ENCODE assay signal across 8 cellular contexts in genomic region chr18:56702946-56703345, GRCh38. TPM values are rescaled to one million over a fixed set of nuclear protein-coding genes. Genes with fewer than 3 reads are reported as not detected.
DNase-seq lines count a peak whose midpoint lies in the region; TF ChIP-seq lines count a peak whose summit lies in the region.

No MANE protein-coding gene starts in this region.

- no peaks in the 10 kb centered on the region for H3F3A ChIP-seq in SK-N-SH (replicated peaks; ENCODE audit: insufficient read depth)

- POLR2A ChIA-PET in SK-N-SH (lab: Yijun Ruan, JAX), result no interaction called here

- DNase-seq in stimulated activated CD4-positive, alpha-beta T cell treated with anti-CD3 and anti-CD28 coated beads, Interleukin-4, amount 100 ng/mL, for 24 hours, result peak; percentile 44
- DNase-seq in stimulated activated CD4-positive, alpha-beta T cell treated with anti-CD3 and anti-CD28 coated beads, Interleukin-1b, Interleukin-23, amount 100 ng/mL, for 48 hours, result no peak
- DNase-seq in LoVo (ENCODE audit: low spot score), result peak; percentile 37
- peak; percentile 54 for DNase-seq in SK-N-SH
- peak; percentile 42 for DNase-seq in fibroblast of villous mesenchyme (ENCODE audit: low read depth)
- peak; percentile 83 for DNase-seq in superior temporal gyrus (ENCODE audit: extremely low spot score)
- DNase-seq in NCI-H187 (lab: John Stamatoyannopoulos, UW), result no peak
- no peak for DNase-seq in cerebellar nuclear complex (lab: John Stamatoyannopoulos, UW)

- H3K4me2 ChIP-seq in SK-N-SH, result no peak overlapping the region

- WGBS in SK-N-SH (ENCODE audit: low lambda C conversion rate), result 59% methylated on average over 5 of the region's 5 CpGs

- H3K9ac ChIP-seq in SK-N-SH, result no peak overlapping the region

- no peaks in the 10 kb centered on the region for H3K4me1 ChIP-seq in SK-N-SH (ENCODE audit: control insufficient read depth in 1 of 2, insufficient read depth in 2 of 2, low read depth in 1 of 2, low read length in 1 of 2)

- no peak overlapping the region for H3K27ac ChIP-seq in SK-N-SH (ENCODE audit: low read depth in 2 of 2, low read length in 1 of 2)

- H3K27me3 ChIP-seq in SK-N-SH (ENCODE audit: insufficient read depth), result no peaks in the 10 kb centered on the region

- no peaks in the 10 kb centered on the region for H4K20me1 ChIP-seq in SK-N-SH (ENCODE audit: insufficient read depth)

- TF ChIP-seq RAD21 in SK-N-SH (IDR thresholded peaks at IDR 0.05; ENCODE audit: low read length), result peak; percentile 73

- no peaks in the 10 kb centered on the region for H3K36me3 ChIP-seq in SK-N-SH (replicated peaks in 1 of 2; ENCODE audit: control insufficient read depth in 1 of 2, insufficient read depth in 2 of 2, low read length in 1 of 2)

- H2AFZ ChIP-seq in SK-N-SH (ENCODE audit: low read depth), result no peak overlapping the region

- CTCF ChIA-PET in SK-N-SH (lab: Yijun Ruan, JAX), result interaction anchor here (0.6 to 3.7 kb wide), 22 partner anchors 8 to 859 kb away, joined by 3 to 18 read pairs (median 4); partner anchors contain the start of gene WDR7

- no peak for TF ChIP-seq EP300 in SK-N-SH (IDR thresholded peaks at IDR 0.05; ENCODE audit: borderline replicate concordance in 1 of 2, low read depth in 1 of 2, low read length in 1 of 2)

- H3K9me3 ChIP-seq in SK-N-SH, result no peaks in the 10 kb centered on the region

- H3K4me3 ChIP-seq in SK-N-SH (ENCODE audit: low read depth in 2 of 2, low read length in 1 of 2), result no peak overlapping the region
- H3K4me3 ChIP-seq in fibroblast of villous mesenchyme (ENCODE audit: low read depth, low read length), result no peak overlapping the region

- no peaks in the 10 kb centered on the region for H3K9me2 ChIP-seq in SK-N-SH

- peak; percentile 65 for TF ChIP-seq CTCF in SK-N-SH (IDR thresholded peaks at IDR 0.05)
- peak; percentile 51 for TF ChIP-seq CTCF in fibroblast of villous mesenchyme (IDR thresholded peaks at IDR 0.05; ENCODE audit: insufficient read depth, low read depth, low read length)

- H3K79me2 ChIP-seq in SK-N-SH (ENCODE audit: insufficient read depth), result no peaks in the 10 kb centered on the region

TF ChIP-seq in SK-N-SH, 30 proteins besides CTCF, POLR2A, EP300 and RAD21:
- peak; percentile 31; the same call in 1 of the 2 replicates for TF ChIP-seq SMC3 (IDR thresholded peaks at IDR 0.05; ENCODE audit: low read depth, low read length)
- no peak for TF ChIP-seq FOXM1 (IDR thresholded peaks at IDR 0.05; ENCODE audit: low read depth)
- no peak for TF ChIP-seq YY1 (IDR thresholded peaks at IDR 0.05; ENCODE audit: low read depth)
TF ChIP-seq in SK-N-SH: peak in this region for 1.

RNA-seq across cellular contexts. Expression of gene WDR7, which starts 51.8 kb away (rescaled TPM):
- polyA plus RNA-seq in SK-N-SH (2012; rRNA removed), result 2.6 and 4.1 TPM in 2 replicates
- 2.2 and 2.3 TPM in 2 replicates for polyA plus RNA-seq in SK-N-SH (2012; cell fraction: cytosol; rRNA removed)
- 6.1 and 6.5 TPM in 2 replicates for polyA plus RNA-seq in SK-N-SH (2012; cell fraction: nucleus; rRNA removed)
- 17.1 and 30.7 TPM in 2 replicates for total RNA-seq in fibroblast of villous mesenchyme

Comparison
In these comparisons a context has a peak if more than half of its experiments do, and no peak if none do; other contexts are left out.
1. DNase-seq: peak in stimulated activated CD4-positive, alpha-beta T cell treated with anti-CD3 and anti-CD28 coated beads, Interleukin-4, amount 100 ng/mL, for 24 hours (single experiment), LoVo (single experiment), SK-N-SH (single experiment), fibroblast of villous mesenchyme (single experiment) and superior temporal gyrus (single experiment); none in stimulated activated CD4-positive, alpha-beta T cell treated with anti-CD3 and anti-CD28 coated beads, Interleukin-1b, Interleukin-23, amount 100 ng/mL, for 48 hours (single experiment), NCI-H187 (0 of 2) and cerebellar nuclear complex (0 of 2).